ENCODE assay signal across 16 cellular contexts in the genomic region with DNA sequence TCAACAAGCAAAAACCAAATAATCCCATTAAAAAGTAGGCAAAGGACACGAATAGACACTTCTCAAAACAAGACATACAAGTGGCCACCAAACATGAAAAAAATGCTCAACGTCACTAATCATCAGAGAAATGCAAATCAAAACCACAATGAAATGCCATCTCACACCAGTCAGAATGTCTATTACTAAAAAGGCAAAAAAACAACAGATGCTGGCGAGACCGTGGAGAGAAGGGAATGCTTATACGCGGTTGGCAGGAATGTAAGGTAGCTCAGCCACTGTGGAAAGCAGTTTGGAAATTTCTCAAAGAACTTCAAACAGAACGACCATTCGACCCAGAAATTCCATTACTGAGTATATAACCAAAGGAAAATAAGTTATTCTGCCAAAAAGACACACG.
A peak's percentile ranks its signal among the peaks of the same experiment; 100 is the strongest.
DNase-seq lines count a peak whose midpoint lies in the region; ATAC-seq and TF ChIP-seq lines count a peak whose summit lies in the region.
"Had no signal": no experiment of that assay in that cellular context is flagged by ENCODE, and none has a peak within 500 bp of the region (broad histone marks: within the 10 kb centered on the region; RNA-seq: fewer than 3 reads in every experiment).

No MANE protein-coding gene starts in this region.

- TF ChIP-seq CTCF in AG10803 (conservative IDR thresholded peaks at IDR 0.05; ENCODE audit: low read length) (no peak), astrocyte of the cerebellum (IDR thresholded peaks at IDR 0.05; ENCODE audit: low read depth, low read length, missing control alignments) (no peak)

- in situ Hi-C loops in astrocyte of the cerebellum (cut with HindIII; ENCODE audit: low sequenced_read_pairs), result no loop called here

- DNase-seq in AG10803 (ENCODE audit: low read depth) (peak; percentile 98), HK-2 (ENCODE audit: unreplicated experiment) (peak; percentile 22), astrocyte of the cerebellum (ENCODE audit: low read depth) (peak; percentile 98), kidney glomerular epithelial cell (lab: John Stamatoyannopoulos, UW) (peak; percentile 84), GM19240 (ENCODE audit: insufficient read length, low spot score) (no peak)
- DNase-seq in activated CD4-positive, alpha-beta T cell treated with anti-CD3 and anti-CD28 coated beads for 1 hour, result no peak
- DNase-seq: CD4-positive, CD25-positive, alpha-beta regulatory T cell; GF-D8; KG1; NCI-H1930; NCI-H82; SHP77 treated with DMSO at 0.1 percent for 48 hours; stimulated activated CD4-positive, alpha-beta T cell treated with anti-CD3 and anti-CD28 coated beads, Interleukin-4, amount 100 ng/mL, for 1 hour had no signal

- H3K4me3 ChIP-seq in AG10803 (ENCODE audit: low read length) (no peak overlapping the region), astrocyte of the cerebellum (ENCODE audit: low read depth, low read length) (no peak overlapping the region)

- no peak for ATAC-seq in HG02798 (IDR thresholded peaks at IDR 0.05; ENCODE audit: poor library complexity, unreplicated experiment)
- ATAC-seq in HG02884 (IDR thresholded peaks at IDR 0.05; ENCODE audit: unreplicated experiment), result no peak
- ATAC-seq: stimulated activated memory B cell treated with anti-CD40 and anti-IgM and Interleukin-4, amounts not matched to agents 10 μg/mL and 1 μg/mL and 100 μg/mL, for 72 hours had no signal

Comparison
In these comparisons a context has a peak if more than half of its experiments do, and no peak if none do; other contexts are left out.
1. DNase-seq: peak in AG10803 (single experiment), HK-2 (single experiment), astrocyte of the cerebellum (single experiment) and kidney glomerular epithelial cell (single experiment); none in GM19240 (single experiment) and activated CD4-positive, alpha-beta T cell treated with anti-CD3 and anti-CD28 coated beads for 1 hour (single experiment).